In genomic region chr2:46332686-46333281, GRCh38 we compare ENCODE assay signal across 13 cellular contexts. TPM values are rescaled to one million over a fixed set of nuclear protein-coding genes. Genes with fewer than 3 reads are reported as not detected.
DNase-seq lines count a peak whose midpoint lies in the region; ATAC-seq and TF ChIP-seq lines count a peak whose summit lies in the region.
"Had no signal": no experiment of that assay in that cellular context is flagged by ENCODE, and none has a peak within 500 bp of the region (broad histone marks: within the 10 kb centered on the region; RNA-seq: fewer than 3 reads in every experiment).

No MANE protein-coding gene starts in this region.

- no peak overlapping the region for H2AFZ ChIP-seq in osteoblast (ENCODE audit: low read length)

- ATAC-seq in heart right ventricle (peak in 3 of 8 donors; percentile 1 to 11 (median 1)), Right ventricle myocardium superior (ENCODE audit: poor library complexity) (no peak)
- ATAC-seq: activated CD8-positive, alpha-beta T cell treated with anti-CD3 and anti-CD28 coated beads, Interleukin-2, amount 10 ng/mL, durations not matched to agents 7 days and 5 days had no signal

- H3K27ac ChIP-seq in heart right ventricle (peak overlapping the region; percentile 7 to 91 (median 85)), epithelial cell of prostate (peak overlapping the region; percentile 92), osteoblast (ENCODE audit: low read depth, low read length) (peak overlapping the region; percentile 99), uterus (peak overlapping the region; percentile 82 to 88)

- H3K4me2 ChIP-seq in osteoblast (ENCODE audit: insufficient read depth, low read length), result peak overlapping the region; percentile 67

- DNase-seq in heart right ventricle, result no peak
- DNase-seq in Right ventricle myocardium superior, result no peak
- peak; percentile 92 for DNase-seq in epithelial cell of prostate (ENCODE audit: low read depth, low spot score)
- no peak for DNase-seq in osteoblast (ENCODE audit: insufficient read length, low spot score, missing footprints)
- no peak for DNase-seq in uterus
- DNase-seq in SIG-M5 treated with dmso at 0.1 percent for 504 hours (lab: John Stamatoyannopoulos, UW; ENCODE audit: unreplicated experiment), result no peak
- no peak for DNase-seq in activated CD4-positive, alpha-beta T cell treated with anti-CD3 and anti-CD28 coated beads for 1 hour
- DNase-seq in activated CD4-positive, alpha-beta T cell treated with anti-CD3 and anti-CD28 coated beads, Interleukin-2, amount 50 U/mL, for 4 hours, result no peak
- DNase-seq: activated CD8-positive, alpha-beta T cell treated with anti-CD3 and anti-CD28 coated beads, Interleukin-2, amount 10 ng/mL, durations not matched to agents 7 days and 5 days; activated naive CD8-positive, alpha-beta T cell treated with anti-CD3 and anti-CD28 coated beads for 36 hours; mesendoderm; NCI-H526; T-helper 1 cell had no signal

- H4K20me1 ChIP-seq in osteoblast (ENCODE audit: insufficient read depth, low read length), result no peaks in the 10 kb centered on the region

- TF ChIP-seq CTCF in heart right ventricle (IDR thresholded peaks at IDR 0.05) (no peak), osteoblast (IDR thresholded peaks at IDR 0.05; ENCODE audit: extremely low read depth, low read depth, low read length) (no peak), uterus (IDR thresholded peaks at IDR 0.05) (no peak)

- H3K9me3 ChIP-seq in heart right ventricle (no peaks in the 10 kb centered on the region), osteoblast (ENCODE audit: low read depth, low read length) (no peaks in the 10 kb centered on the region), uterus (no peaks in the 10 kb centered on the region)

- no peak overlapping the region for H3K4me3 ChIP-seq in heart right ventricle
- no peak overlapping the region for H3K4me3 ChIP-seq in osteoblast (ENCODE audit: insufficient read depth, low read length)
- no peak overlapping the region for H3K4me3 ChIP-seq in uterus

- intact Hi-C loops in heart right ventricle (cut with DNase I) (no loop called here), Right ventricle myocardium superior (cut with DNase I) (no loop called here), uterus (cut with DNase I; ENCODE audit: low total_unique reads) (no loop called here)

- 61% methylated on average over 8 of the region's 8 CpGs for WGBS in heart right ventricle, 2 donors

- peaks cover 71% of the 10 kb centered on the region for H3K79me2 ChIP-seq in osteoblast (ENCODE audit: insufficient read depth, low read length)

- no peak for TF ChIP-seq POLR2A in uterus (IDR thresholded peaks at IDR 0.05)

- peaks cover 56 to 100% (median 98%) of the 10 kb centered on the region in 9 donors for H3K4me1 ChIP-seq in heart right ventricle
- H3K4me1 ChIP-seq in osteoblast (ENCODE audit: insufficient read depth, low read length), result peaks cover 87% of the 10 kb centered on the region
- peaks cover 26 to 38% of the 10 kb centered on the region in 2 donors for H3K4me1 ChIP-seq in uterus

- H3K36me3 ChIP-seq in heart right ventricle (no peaks in the 10 kb centered on the region), osteoblast (ENCODE audit: insufficient read depth, low read length) (no peaks in the 10 kb centered on the region), uterus (no peaks in the 10 kb centered on the region)

- no peaks in the 10 kb centered on the region for H3K27me3 ChIP-seq in heart right ventricle
- no peaks in the 10 kb centered on the region for H3K27me3 ChIP-seq in osteoblast (ENCODE audit: insufficient read depth, low read length)
- no peaks in the 10 kb centered on the region for H3K27me3 ChIP-seq in uterus

RNA-seq across cellular contexts. Expression of gene EPAS1, which starts 35.6 kb away (rescaled TPM):
- 100 to 1,000 TPM; 176 to 415 (median 210) TPM for total RNA-seq in heart right ventricle
- polyA plus RNA-seq in heart right ventricle, result 100 to 1,000 TPM; 112 to 119 TPM
- total RNA-seq in Right ventricle myocardium superior, result 200 TPM
- total RNA-seq in osteoblast, result 198 and 260 TPM in 2 replicates
- total RNA-seq in uterus, result 100 to 1,000 TPM in 3 of 4 donors, 10 to 100 TPM in 1; 35.0 to 465 (median 202) TPM
